In the genomic region with DNA sequence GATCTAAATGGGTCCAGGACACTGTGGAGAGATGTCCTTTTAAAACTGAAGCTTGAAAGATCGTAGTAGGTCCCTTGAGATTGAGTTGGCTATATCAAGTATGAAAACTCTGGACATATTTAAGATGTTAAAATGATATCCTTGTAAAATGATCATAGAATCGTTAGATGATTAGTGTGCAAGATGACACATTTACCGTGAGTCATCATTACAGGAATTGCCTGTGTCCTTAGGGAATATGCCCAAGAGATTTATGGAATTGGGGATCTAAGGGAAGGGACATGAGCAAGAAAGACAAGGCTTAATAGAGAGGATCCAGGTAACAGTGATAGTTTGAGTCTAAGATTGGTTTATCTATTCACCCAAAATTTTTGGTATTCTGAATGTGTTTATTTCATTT, we compare ENCODE assay signal across 23 cellular contexts.
DNase-seq lines count a peak whose midpoint lies in the region; ATAC-seq, FAIRE-seq and TF ChIP-seq lines count a peak whose summit lies in the region.
"Had no signal": no experiment of that assay in that cellular context is flagged by ENCODE, and none has a peak within 500 bp of the region (broad histone marks: within the 10 kb centered on the region; RNA-seq: fewer than 3 reads in every experiment).

No MANE protein-coding gene starts in this region.

- H2AFZ ChIP-seq in GM23248, result no peak overlapping the region
- H2AFZ ChIP-seq in PC-3 (ENCODE audit: low read length), result no peak overlapping the region
- H2AFZ ChIP-seq in neural progenitor cell (replicated peaks), result no peak overlapping the region

- H3K36me3 Mint-ChIP-seq in neural progenitor cell, result no peaks in the 10 kb centered on the region
- H3K36me3 Mint-ChIP-seq: CD8-positive, alpha-beta memory T cell had no signal

- POLR2A ChIA-PET in PC-3 (lab: Charles Lee; ENCODE audit: unreplicated experiment), result no interaction called here

- no peaks in the 10 kb centered on the region for H3K27me3 ChIP-seq in GM23248 (replicated peaks; ENCODE audit: insufficient read depth)
- no peaks in the 10 kb centered on the region for H3K27me3 ChIP-seq in PC-3 (ENCODE audit: low read length)
- H3K27me3 ChIP-seq in bronchial epithelial cell (ENCODE audit: control insufficient read depth, insufficient read depth, low read length), result no peaks in the 10 kb centered on the region
- no peaks in the 10 kb centered on the region for H3K27me3 ChIP-seq in neural progenitor cell

- WGBS in GM23248 (ENCODE audit: low coverage in 1 of 2, low lambda C conversion rate in 2 of 2, missing lambda C conversion rate in 2 of 2), 2 experiments, result 7 to 9% methylated on average over 3 of the region's 3 CpGs

- H3K9ac ChIP-seq in GM23248 (no peak overlapping the region), PC-3 (ENCODE audit: low read length) (no peak overlapping the region), neural progenitor cell (no peak overlapping the region)
- H3K9ac ChIP-seq: SK-N-SH had no signal

- no peak overlapping the region for H3K27ac Mint-ChIP-seq in neural progenitor cell
- H3K27ac Mint-ChIP-seq: CD8-positive, alpha-beta memory T cell had no signal

- H3F3A ChIP-seq in GM23248 (ENCODE audit: insufficient read depth), result no peaks in the 10 kb centered on the region
- H3F3A ChIP-seq in PC-3 (ENCODE audit: low read length, unreplicated experiment), result no peaks in the 10 kb centered on the region
- peaks cover 17% of the 10 kb centered on the region for H3F3A ChIP-seq in neural progenitor cell (ENCODE audit: low read depth)

- H3K36me3 ChIP-seq in GM23248 (ENCODE audit: low read depth), result no peaks in the 10 kb centered on the region
- H3K36me3 ChIP-seq in PC-3 (ENCODE audit: low read depth, low read length), result no peaks in the 10 kb centered on the region
- no peaks in the 10 kb centered on the region for H3K36me3 ChIP-seq in bronchial epithelial cell (ENCODE audit: control insufficient read depth, insufficient read depth, low read length)
- no peaks in the 10 kb centered on the region for H3K36me3 ChIP-seq in neural progenitor cell

- H3K79me2 ChIP-seq in GM23248 (ENCODE audit: insufficient read depth) (no peaks in the 10 kb centered on the region), PC-3 (ENCODE audit: low read length) (no peaks in the 10 kb centered on the region), neural progenitor cell (ENCODE audit: low read depth) (no peaks in the 10 kb centered on the region)

- H3K4me1 Mint-ChIP-seq in neural progenitor cell, result peaks cover 2% of the 10 kb centered on the region
- H3K4me1 Mint-ChIP-seq: CD8-positive, alpha-beta memory T cell had no signal

- H3K9me2 ChIP-seq in GM23248 (ENCODE audit: insufficient read depth) (no peaks in the 10 kb centered on the region), PC-3 (replicated peaks; ENCODE audit: low read length) (no peaks in the 10 kb centered on the region)
- H3K9me2 ChIP-seq: SK-N-SH had no signal

- H3K4me2 ChIP-seq in GM23248 (ENCODE audit: unreplicated experiment), result no peak overlapping the region
- no peak overlapping the region for H3K4me2 ChIP-seq in PC-3 (ENCODE audit: low read length)
- H3K4me2 ChIP-seq in neural progenitor cell, result peak overlapping the region; percentile 28
- H3K4me2 ChIP-seq: SK-N-SH had no signal

- in situ Hi-C loops in GM23248 (cut with MboI), result no loop called here

- DNase-seq in GM23248 (peak; percentile 3), PC-3 (peak; percentile 18), bronchial epithelial cell (ENCODE audit: low read depth) (peak; percentile 20), neural progenitor cell (ENCODE audit: low spot score) (no peak), DMS153 treated with DMSO at 0.1 percent for 48 hours (lab: John Stamatoyannopoulos, UW; ENCODE audit: unreplicated experiment) (no peak), NCI-H2081 (lab: John Stamatoyannopoulos, UW) (no peak)
- DNase-seq in NK-92 treated with Interleukin-12 subunit alpha and Interleukin-12 subunit beta, amount 100 ng/mL, for 24 hours (lab: John Stamatoyannopoulos, UW), result no peak
- DNase-seq: CD8-positive, alpha-beta memory T cell; DMS53; NCI-H1092 treated with DMSO at 0.1 percent for 48 hours; NCI-H146; NCI-H2029 treated with DMSO at 0.1 percent for 48 hours; NCI-H2171; NCI-H345; NCI-H524; NCI-H774; SHP77 treated with DMSO at 0.1 percent for 48 hours; SK-N-SH had no signal

- H3K9me3 ChIP-seq in GM23248 (ENCODE audit: low read depth) (no peaks in the 10 kb centered on the region), PC-3 (ENCODE audit: low read length) (no peaks in the 10 kb centered on the region), neural progenitor cell (ENCODE audit: low read depth) (no peaks in the 10 kb centered on the region)
- H3K9me3 ChIP-seq: SK-N-SH had no signal

- H3K4me3 ChIP-seq in GM23248 (no peak overlapping the region), PC-3 (ENCODE audit: low read length) (no peak overlapping the region), bronchial epithelial cell (ENCODE audit: low read depth, low read length) (no peak overlapping the region), neural progenitor cell (no peak overlapping the region)

- no peak overlapping the region for H3K4me3 Mint-ChIP-seq in neural progenitor cell
- H3K4me3 Mint-ChIP-seq: CD8-positive, alpha-beta memory T cell had no signal

- H3K4me1 ChIP-seq in GM23248 (ENCODE audit: insufficient read depth) (no peaks in the 10 kb centered on the region), PC-3 (ENCODE audit: insufficient read depth, low read length) (no peaks in the 10 kb centered on the region), neural progenitor cell (peaks cover 23% of the 10 kb centered on the region)

- no peaks in the 10 kb centered on the region for H3K9me3 Mint-ChIP-seq in neural progenitor cell

- H3K27me3 Mint-ChIP-seq in neural progenitor cell (ENCODE audit: insufficient read depth, low read depth), result no peaks in the 10 kb centered on the region
- H3K27me3 Mint-ChIP-seq: CD8-positive, alpha-beta memory T cell had no signal

- CTCF ChIA-PET in PC-3 (lab: Charles Lee), result no interaction called here

- intact Hi-C loops in PC-3 (cut with micrococcal nuclease), result no loop called here

- H4K20me1 ChIP-seq in GM23248 (ENCODE audit: insufficient read depth) (no peaks in the 10 kb centered on the region), PC-3 (ENCODE audit: low read length) (no peaks in the 10 kb centered on the region), neural progenitor cell (ENCODE audit: low read depth) (no peaks in the 10 kb centered on the region)

- H3K27ac ChIP-seq in GM23248, result no peak overlapping the region
- no peak overlapping the region for H3K27ac ChIP-seq in PC-3 (ENCODE audit: low read length)
- peak overlapping the region; percentile 56 for H3K27ac ChIP-seq in neural progenitor cell
- H3K27ac ChIP-seq: C4-2B had no signal

- TF ChIP-seq CTCF in PC-3 (conservative IDR thresholded peaks at IDR 0.05; ENCODE audit: low read depth, low read length) (no peak), bronchial epithelial cell (IDR thresholded peaks at IDR 0.05; ENCODE audit: insufficient read depth, low read length, severe bottlenecking) (no peak), neural progenitor cell (IDR thresholded peaks at IDR 0.05) (no peak)

- no peak for FAIRE-seq in bronchial epithelial cell (lab: Jason Lieb, UNC)
- FAIRE-seq: A204.1, GM19239, H54, RCC 7860 had no signal

- no TSS peak for BruUV-seq in PC-3 (replicated peaks; lab: Mats Ljungman, UMichigan)

- ATAC-seq in PC-3, result no peak

Comparison
In these comparisons a context has a peak if more than half of its experiments do, and no peak if none do; other contexts are left out.
1. DNase-seq: peak in GM23248 (single experiment), PC-3 (single experiment) and bronchial epithelial cell (single experiment); none in neural progenitor cell (single experiment), DMS153 treated with DMSO at 0.1 percent for 48 hours (single experiment), NK-92 treated with Interleukin-12 subunit alpha and Interleukin-12 subunit beta, amount 100 ng/mL, for 24 hours (single experiment) and NCI-H2081 (0 of 2).